35 cellular contexts compared by ENCODE assay signal in the genomic region with DNA sequence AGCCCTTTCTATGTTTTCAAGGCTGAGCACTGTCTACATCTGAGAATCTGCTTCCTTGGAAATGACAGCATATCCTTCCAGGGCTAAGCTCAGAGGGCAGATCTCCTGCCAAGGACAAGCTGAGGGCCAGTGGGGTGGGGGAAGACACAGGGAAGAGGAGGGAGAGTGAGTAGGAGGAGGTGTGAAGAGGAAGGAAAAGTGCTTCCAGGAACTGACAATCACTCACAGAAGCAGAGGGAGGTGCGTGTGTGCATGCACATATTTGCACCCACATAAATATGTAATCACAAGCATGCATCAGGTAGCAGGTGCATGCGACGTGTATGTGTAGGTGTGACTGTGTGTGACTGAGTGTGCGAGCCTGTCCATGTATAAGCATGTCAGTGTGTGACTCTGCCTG.
"Had no signal": no experiment of that assay in that cellular context is flagged by ENCODE, and none has a peak within 500 bp of the region (broad histone marks: within the 10 kb centered on the region; RNA-seq: fewer than 3 reads in every experiment).

No MANE protein-coding gene starts in this region.

- H3K36me3 Mint-ChIP-seq: activated CD8-positive, alpha-beta memory T cell treated with anti-CD3 and anti-CD28 coated beads, Interleukin-2, amount 10 ng/mL, durations not matched to agents 7 days and 5 days had no signal

- H3K4me1 ChIP-seq: body of pancreas had no signal

- H3K9me3 Mint-ChIP-seq: activated CD4-positive, alpha-beta memory T cell treated with anti-CD3 and anti-CD28 coated beads, Interleukin-2, amount 10 ng/mL, durations not matched to agents 7 days and 5 days; activated T-cell treated with anti-CD3 and anti-CD28 coated beads, Interleukin-2, amount 50 U/mL, for 72 hours; activated T-helper 17 cell treated with anti-CD3 and anti-CD28 coated beads, Interleukin-2, amount 50 U/mL, for 72 hours had no signal

- H3K4me3 ChIP-seq: adrenal gland, body of pancreas, MG63 had no signal

- ATAC-seq: activated CD8-positive, alpha-beta memory T cell treated with anti-CD3 and anti-CD28 coated beads, Interleukin-2, amount 10 ng/mL, durations not matched to agents 7 days and 5 days; activated T-cell treated with anti-CD3 and anti-CD28 coated beads, Interleukin-2, amount 50 U/mL, for 72 hours; activated T-helper 17 cell treated with anti-CD3 and anti-CD28 coated beads, Interleukin-2, amount 50 U/mL, for 72 hours; body of pancreas; Panc1; SK-N-SH treated with all-trans-retinoic acid at 6 μM for 48 hours had no signal

- H3K27ac Mint-ChIP-seq: activated CD4-positive, alpha-beta memory T cell treated with anti-CD3 and anti-CD28 coated beads, Interleukin-2, amount 10 ng/mL, durations not matched to agents 7 days and 5 days; activated CD8-positive, alpha-beta memory T cell treated with anti-CD3 and anti-CD28 coated beads, Interleukin-2, amount 10 ng/mL, durations not matched to agents 7 days and 5 days; activated T-cell treated with anti-CD3 and anti-CD28 coated beads, Interleukin-2, amount 50 U/mL, for 72 hours; activated T-helper 17 cell treated with anti-CD3 and anti-CD28 coated beads, Interleukin-2, amount 50 U/mL, for 72 hours had no signal

- H3K4me1 Mint-ChIP-seq: activated CD4-positive, alpha-beta memory T cell treated with anti-CD3 and anti-CD28 coated beads, Interleukin-2, amount 10 ng/mL, durations not matched to agents 7 days and 5 days; activated CD8-positive, alpha-beta memory T cell treated with anti-CD3 and anti-CD28 coated beads, Interleukin-2, amount 10 ng/mL, durations not matched to agents 7 days and 5 days; activated T-helper 17 cell treated with anti-CD3 and anti-CD28 coated beads, Interleukin-2, amount 50 U/mL, for 72 hours had no signal

- H3K27ac ChIP-seq: adrenal gland, body of pancreas had no signal

- H3K9me3 ChIP-seq: adrenal gland, body of pancreas, MG63 had no signal

- FAIRE-seq: astrocyte had no signal

- H3K4me3 Mint-ChIP-seq: activated CD4-positive, alpha-beta memory T cell treated with anti-CD3 and anti-CD28 coated beads, Interleukin-2, amount 10 ng/mL, durations not matched to agents 7 days and 5 days; activated CD8-positive, alpha-beta memory T cell treated with anti-CD3 and anti-CD28 coated beads, Interleukin-2, amount 10 ng/mL, durations not matched to agents 7 days and 5 days; activated T-cell treated with anti-CD3 and anti-CD28 coated beads, Interleukin-2, amount 50 U/mL, for 72 hours; activated T-helper 17 cell treated with anti-CD3 and anti-CD28 coated beads, Interleukin-2, amount 50 U/mL, for 72 hours had no signal

- H3K36me3 ChIP-seq: adrenal gland, MG63, WERI-Rb-1 had no signal

- H3K27me3 ChIP-seq: adrenal gland, body of pancreas had no signal

- DNase-seq: activated CD4-positive, alpha-beta memory T cell treated with anti-CD3 and anti-CD28 coated beads, Interleukin-2, amount 10 ng/mL, durations not matched to agents 7 days and 5 days; activated CD4-positive, alpha-beta T cell treated with anti-CD3 and anti-CD28 coated beads for 1 hour; activated CD4-positive, alpha-beta T cell treated with anti-CD3 and anti-CD28 coated beads for 48 hours; activated CD4-positive, CD25-positive, alpha-beta regulatory T cell; activated CD8-positive, alpha-beta memory T cell treated with anti-CD3 and anti-CD28 coated beads for 24 hours; activated CD8-positive, alpha-beta memory T cell treated with anti-CD3 and anti-CD28 coated beads, Interleukin-2, amount 10 ng/mL, durations not matched to agents 7 days and 5 days; activated CD8-positive, alpha-beta memory T cell treated with anti-CD3 and anti-CD28 coated beads, Interleukin-2, amount 50 U/mL, for 48 hours; activated effector memory CD4-positive, alpha-beta T cell treated with anti-CD3 and anti-CD28 coated beads, Interleukin-2, amount 50 U/mL, for 16 hours; activated naive CD4-positive, alpha-beta T cell; activated naive CD4-positive, alpha-beta T cell treated with anti-CD3 and anti-CD28 coated beads, Interleukin-2, amount 50 U/mL, for 16 hours; activated T-cell treated with anti-CD3 and anti-CD28 coated beads, Interleukin-2, amount 50 U/mL, for 72 hours; body of pancreas; central memory CD4-positive, alpha-beta T cell; Kasumi-1; KG1; MG63; NCI-H1048; NCI-H1105 treated with DMSO at 0.1 percent for 48 hours; NCI-H1436; NCI-H1694; NCI-H1930; NCI-H2081 treated with DMSO at 0.1 percent for 48 hours; NCI-H345; NCI-H524 treated with DMSO at 0.1 percent for 48 hours; RPMI8226; SIG-M5; T-helper 1 cell; T-helper 2 cell; T-helper 9 cell; WERI-Rb-1 had no signal
